Comparison of ENCODE assay signal across 1 cellular context in genomic region chr18:48540329-48541025, GRCh38.
TF ChIP-seq lines count a peak whose summit lies in the region.

No MANE protein-coding gene starts in this region.

TF ChIP-seq in HepG2, 621 proteins besides CTCF, POLR2A, EP300 and RAD21 (continued from another document and continues in another):
- TF ChIP-seq POGK (CRISPR knock-in tag; conservative IDR thresholded peaks at IDR 0.05) (no peak), ZNF432 (CRISPR knock-in tag; IDR thresholded peaks at IDR 0.05; ENCODE audit: borderline replicate concordance) (no peak), ZBTB42 (CRISPR knock-in tag; IDR thresholded peaks at IDR 0.05) (no peak), ZNF720 (CRISPR knock-in tag; IDR thresholded peaks at IDR 0.05) (no peak), SMC3 (IDR thresholded peaks at IDR 0.05; ENCODE audit: low read length) (no peak), ZNF598 (CRISPR knock-in tag; IDR thresholded peaks at IDR 0.05; ENCODE audit: borderline replicate concordance) (no peak), ZNF333 (CRISPR knock-in tag; IDR thresholded peaks at IDR 0.05; ENCODE audit: borderline replicate concordance) (no peak), ZBTB1 (CRISPR knock-in tag; IDR thresholded peaks at IDR 0.05; ENCODE audit: borderline replicate concordance) (no peak), ZNF280D (CRISPR knock-in tag; IDR thresholded peaks at IDR 0.05) (peak; percentile 43; the same call in 1 of the 2 replicates), CBX2 (IDR thresholded peaks at IDR 0.05; ENCODE audit: low read depth, low read length) (no peak), CBX2 (CRISPR knock-in tag; IDR thresholded peaks at IDR 0.05; ENCODE audit: low read depth) (no peak), U2AF2 (IDR thresholded peaks at IDR 0.05; ENCODE audit: low read depth, low read length) (no peak), MYPOP (CRISPR knock-in tag; IDR thresholded peaks at IDR 0.05) (no peak), TCF7 (IDR thresholded peaks at IDR 0.05; ENCODE audit: low read depth) (no peak), THAP7 (CRISPR knock-in tag; IDR thresholded peaks at IDR 0.05) (no peak), ZNF776 (CRISPR knock-in tag; IDR thresholded peaks at IDR 0.05) (peak; percentile 57; the same call in 1 of the 2 replicates), YEATS2 (CRISPR knock-in tag; IDR thresholded peaks at IDR 0.05; ENCODE audit: borderline replicate concordance) (no peak; the same call in 1 of the 2 replicates), SNAPC5 (CRISPR knock-in tag; IDR thresholded peaks at IDR 0.05; ENCODE audit: borderline replicate concordance) (no peak), ZBTB3 (CRISPR knock-in tag; IDR thresholded peaks at IDR 0.05; ENCODE audit: borderline replicate concordance, low read depth) (no peak), SIN3A (IDR thresholded peaks at IDR 0.05; ENCODE audit: borderline replicate concordance, low read depth, low read length) (peak; percentile 52; the same call in 1 of the 2 replicates), ZBTB20 (CRISPR knock-in tag; IDR thresholded peaks at IDR 0.05; ENCODE audit: borderline replicate concordance, low read depth) (peak; percentile 56; the same call in 1 of the 2 replicates), CREB1 (IDR thresholded peaks at IDR 0.05) (no peak), CREB1 (CRISPR knock-in tag; IDR thresholded peaks at IDR 0.05) (no peak), BCL3 (CRISPR knock-in tag; IDR thresholded peaks at IDR 0.05) (no peak), PCBP1 (IDR thresholded peaks at IDR 0.05; ENCODE audit: borderline replicate concordance, low read depth, low read length) (no peak), HINFP (CRISPR knock-in tag; IDR thresholded peaks at IDR 0.05; ENCODE audit: low read depth) (peak; percentile 25; the same call in 1 of the 2 replicates), STAG1 (CRISPR knock-in tag; IDR thresholded peaks at IDR 0.05) (no peak), ZBTB26 (CRISPR knock-in tag; IDR thresholded peaks at IDR 0.05; ENCODE audit: borderline replicate concordance) (peak; percentile 33; the same call in 1 of the 2 replicates), RFXAP (CRISPR knock-in tag; IDR thresholded peaks at IDR 0.05; ENCODE audit: borderline replicate concordance) (no peak), THAP9 (CRISPR knock-in tag; IDR thresholded peaks at IDR 0.05; ENCODE audit: borderline replicate concordance) (no peak), NFIB (CRISPR knock-in tag; IDR thresholded peaks at IDR 0.05; ENCODE audit: borderline replicate concordance) (no peak), MXD4 (CRISPR knock-in tag; IDR thresholded peaks at IDR 0.05) (peak; percentile 55; the same call in 1 of the 2 replicates), ZNF597 (CRISPR knock-in tag; IDR thresholded peaks at IDR 0.05) (no peak), REST (IDR thresholded peaks at IDR 0.05; ENCODE audit: borderline replicate concordance in 1 of 2, low read depth in 1 of 2, low read length in 2 of 2) (no peak), CEBPG (CRISPR knock-in tag; IDR thresholded peaks at IDR 0.05) (no peak), KMT2A (CRISPR knock-in tag; IDR thresholded peaks at IDR 0.05) (no peak; the same call in 1 of the 2 replicates), ZNF547 (CRISPR knock-in tag; IDR thresholded peaks at IDR 0.05) (no peak; the same call in 1 of the 2 replicates), TBL1XR1 (IDR thresholded peaks at IDR 0.05; ENCODE audit: borderline replicate concordance, low read length, partially characterized antibody) (no peak), SIX4 (CRISPR knock-in tag; IDR thresholded peaks at IDR 0.05) (no peak), ZNF747 (CRISPR knock-in tag; IDR thresholded peaks at IDR 0.05; ENCODE audit: borderline replicate concordance) (peak; percentile 38; the same call in 1 of the 2 replicates), ZBTB8A (CRISPR knock-in tag; IDR thresholded peaks at IDR 0.05; ENCODE audit: borderline replicate concordance, low read depth) (no peak), ZNF792 (CRISPR knock-in tag; IDR thresholded peaks at IDR 0.05) (0 out of 2 replicates have a peak, but pooled peaks have one; percentile 10), ZNF879 (CRISPR knock-in tag; IDR thresholded peaks at IDR 0.05) (no peak)
